1 cellular context compared by ENCODE assay signal in genomic region chr22:44961682-44962081, GRCh38.
TF ChIP-seq lines count a peak whose summit lies in the region.

No MANE protein-coding gene starts in this region.

TF ChIP-seq in HEK293, 187 proteins besides CTCF, POLR2A, EP300 and RAD21 (continued from another document):
- TF ChIP-seq ZBTB11 (tag by site-specific recombination; conservative IDR thresholded peaks at IDR 0.05; ENCODE audit: low read depth), result peak; percentile 69
- TF ChIP-seq ZNF404 (tag by site-specific recombination; IDR thresholded peaks at IDR 0.05), result peak; percentile 45; the same call in 1 of the 2 replicates
- TF ChIP-seq ZNF664 (tag by site-specific recombination; IDR thresholded peaks at IDR 0.05), result peak; percentile 55; the same call in 1 of the 2 replicates
- TF ChIP-seq ZXDB (tag by site-specific recombination; IDR thresholded peaks at IDR 0.05), result peak; percentile 51; the same call in 1 of the 2 replicates
- TF ChIP-seq ZNF629 (tag by site-specific recombination; IDR thresholded peaks at IDR 0.05), result 0 out of 2 replicates have a peak, but pooled peaks have one; percentile 28
- TF ChIP-seq ZBTB1 (tag by site-specific recombination; IDR thresholded peaks at IDR 0.05), result peak; percentile 62; the same call in 1 of the 2 replicates
- TF ChIP-seq MZF1 (tag by site-specific recombination; IDR thresholded peaks at IDR 0.05; ENCODE audit: borderline replicate concordance), result peak; percentile 24; the same call in 1 of the 2 replicates
- peak; percentile 75 for TF ChIP-seq ZNF623 (tag by site-specific recombination; IDR thresholded peaks at IDR 0.05)
- TF ChIP-seq ZNF426 (tag by site-specific recombination; IDR thresholded peaks at IDR 0.05), result peak; percentile 89
- TF ChIP-seq ZNF140 (tag by site-specific recombination; IDR thresholded peaks at IDR 0.05), result peak; percentile 63; the same call in 1 of the 2 replicates
- peak; percentile 52; the same call in 1 of the 2 replicates for TF ChIP-seq ZNF558 (tag by site-specific recombination; IDR thresholded peaks at IDR 0.05)
- peak; percentile 77; the same call in 1 of the 2 replicates for TF ChIP-seq ZNF560 (tag by site-specific recombination; IDR thresholded peaks at IDR 0.05; ENCODE audit: borderline replicate concordance)
- TF ChIP-seq ZBTB8A (tag by site-specific recombination; IDR thresholded peaks at IDR 0.05), result peak; percentile 71
- peak; percentile 49; the same call in 1 of the 2 replicates for TF ChIP-seq GLI2 (tag by site-specific recombination; IDR thresholded peaks at IDR 0.05; ENCODE audit: borderline replicate concordance, low read depth)
- TF ChIP-seq ZNF202 (tag by site-specific recombination; IDR thresholded peaks at IDR 0.05; ENCODE audit: borderline replicate concordance), result 0 out of 2 replicates have a peak, but pooled peaks have one; percentile 38
- TF ChIP-seq ZNF354C (tag by site-specific recombination; IDR thresholded peaks at IDR 0.05; ENCODE audit: borderline replicate concordance, low read depth), result 0 out of 2 replicates have a peak, but pooled peaks have one; percentile 23
- TF ChIP-seq ZNF138 (tag by site-specific recombination; IDR thresholded peaks at IDR 0.05; ENCODE audit: borderline replicate concordance), result 0 out of 2 replicates have a peak, but pooled peaks have one; percentile 22
- TF ChIP-seq ZFP37 (tag by site-specific recombination; IDR thresholded peaks at IDR 0.05), result 0 out of 2 replicates have a peak, but pooled peaks have one; percentile 31
- peak; percentile 93 for TF ChIP-seq ZNF394 (tag by site-specific recombination; IDR thresholded peaks at IDR 0.05; ENCODE audit: borderline replicate concordance)
- peak; percentile 81 for TF ChIP-seq ZNF510 (tag by site-specific recombination; IDR thresholded peaks at IDR 0.05; ENCODE audit: insufficient replicate concordance)
- TF ChIP-seq ZNF292 (tag by site-specific recombination; IDR thresholded peaks at IDR 0.05; ENCODE audit: borderline replicate concordance, low read depth), result peak; percentile 83; the same call in 1 of the 2 replicates
